In genomic region chr1:92862605-92863004, GRCh38 we compare ENCODE assay signal across 28 cellular contexts.
"Had no signal": no experiment of that assay in that cellular context is flagged by ENCODE, and none has a peak within 500 bp of the region (broad histone marks: within the 10 kb centered on the region; RNA-seq: fewer than 3 reads in every experiment).

No MANE protein-coding gene starts in this region.

- H3K27me3 ChIP-seq: ascending aorta, brain microvascular endothelial cell, colonic mucosa, dorsolateral prefrontal cortex, hepatocyte, right lobe of liver, upper lobe of left lung had no signal

- H3K4me3 Mint-ChIP-seq: effector memory CD8-positive, alpha-beta T cell; immature natural killer cell; neural crest cell; WTC11 had no signal

- ATAC-seq: effector memory CD8-positive, alpha-beta T cell; esophagus mucosa; right lobe of liver; WTC11 had no signal

- H3K27ac Mint-ChIP-seq: WTC11 had no signal

- H3K4me3 ChIP-seq: ascending aorta, colonic mucosa, dorsolateral prefrontal cortex, hepatocyte, left ventricle myocardium inferior, right lobe of liver, upper lobe of left lung had no signal

- FAIRE-seq: endothelial cell of umbilical vein, small intestine had no signal

- H3K9me3 ChIP-seq: ascending aorta, colonic mucosa, left ventricle myocardium inferior, right lobe of liver, upper lobe of left lung had no signal

- H3K4me1 Mint-ChIP-seq: neural crest cell, WTC11 had no signal

- H3K27me3 Mint-ChIP-seq: effector memory CD8-positive, alpha-beta T cell had no signal

- DNase-seq: activated CD4-positive, alpha-beta T cell treated with anti-CD3 and anti-CD28 coated beads, Interleukin-2, amount 50 U/mL, for 4 hours; activated CD8-positive, alpha-beta memory T cell treated with anti-CD3 and anti-CD28 coated beads, Interleukin-2, amount 50 U/mL, for 48 hours; activated effector memory CD4-positive, alpha-beta T cell treated with anti-CD3 and anti-CD28 coated beads, Interleukin-2, amount 50 U/mL, for 16 hours; activated naive CD4-positive, alpha-beta T cell treated with anti-CD3 and anti-CD28 coated beads, Interleukin-2, amount 50 U/mL, for 16 hours; activated T-cell treated with anti-CD3 and anti-CD28 coated beads, Interleukin-2, amount 50 U/mL, for 48 hours; brain microvascular endothelial cell; central memory CD4-positive, alpha-beta T cell; colonic mucosa; dorsolateral prefrontal cortex; effector memory CD8-positive, alpha-beta T cell; foreskin melanocyte; glutamatergic neuron; immature natural killer cell; left ventricle myocardium inferior; occipital lobe; posterior cingulate gyrus; right lobe of liver; small intestine; stimulated activated CD4-positive, alpha-beta T cell treated with anti-CD3 and anti-CD28 coated beads, Interleukin-15, amount 100 ng/mL, for 24 hours; stimulated activated naive CD4-positive, alpha-beta T cell; T1000; upper lobe of left lung had no signal

- H3K4me1 ChIP-seq: ascending aorta, colonic mucosa had no signal

- H3K27ac ChIP-seq: ascending aorta, brain microvascular endothelial cell, colonic mucosa, hepatocyte, left ventricle myocardium inferior, right lobe of liver, upper lobe of left lung had no signal

- H3K9me3 Mint-ChIP-seq: effector memory CD8-positive, alpha-beta T cell; immature natural killer cell; neural crest cell; WTC11 had no signal

- H3K36me3 Mint-ChIP-seq: WTC11 had no signal

- H3K36me3 ChIP-seq: ascending aorta, brain microvascular endothelial cell, colonic mucosa, left ventricle myocardium inferior, right lobe of liver, upper lobe of left lung had no signal
